ENCODE assay signal across 9 cellular contexts in genomic region chr6:107132330-107132954, GRCh38. TPM values are rescaled to one million over a fixed set of nuclear protein-coding genes. Genes with fewer than 3 reads are reported as not detected.
DNase-seq lines count a peak whose midpoint lies in the region; ATAC-seq and TF ChIP-seq lines count a peak whose summit lies in the region.
"Had no signal": no experiment of that assay in that cellular context is flagged by ENCODE, and none has a peak within 500 bp of the region (broad histone marks: within the 10 kb centered on the region; RNA-seq: fewer than 3 reads in every experiment).

No MANE protein-coding gene starts in this region.

- intact Hi-C loops in activated naive CD4-positive, alpha-beta T cell treated with anti-CD3 and anti-CD28 coated beads for 36 hours (cut with micrococcal nuclease): loop anchor here (1.0 kb wide), 1 partner anchor 543 kb away; no protein-coding TSS in a partner anchor

- no peaks in the 10 kb centered on the region for H3K4me1 Mint-ChIP-seq in activated naive CD4-positive, alpha-beta T cell treated with anti-CD3 and anti-CD28 coated beads for 36 hours (ENCODE audit: low read depth)
- H3K4me1 Mint-ChIP-seq in activated T-helper 17 cell treated with anti-CD3 and anti-CD28 coated beads, Interleukin-2, amount 50 U/mL, for 72 hours: no peaks in the 10 kb centered on the region

- TF ChIP-seq CTCF in choroid plexus epithelial cell (conservative IDR thresholded peaks at IDR 0.05; ENCODE audit: low read depth, low read length): peak; percentile 71
- TF ChIP-seq CTCF in parathyroid adenoma (IDR thresholded peaks at IDR 0.05): peak; percentile 41

- no peaks in the 10 kb centered on the region for H3K27me3 Mint-ChIP-seq in activated naive CD4-positive, alpha-beta T cell treated with anti-CD3 and anti-CD28 coated beads for 36 hours (ENCODE audit: low read depth)
- no peaks in the 10 kb centered on the region for H3K27me3 Mint-ChIP-seq in activated T-helper 17 cell treated with anti-CD3 and anti-CD28 coated beads, Interleukin-2, amount 50 U/mL, for 72 hours
- H3K27me3 Mint-ChIP-seq: activated naive CD8-positive, alpha-beta T cell had no signal

- CTCF ChIA-PET in activated naive CD4-positive, alpha-beta T cell treated with anti-CD3 and anti-CD28 coated beads for 36 hours (lab: Charles Lee): interaction anchor here (0.5 to 1.3 kb wide), 5 partner anchors 400 to 970 kb away, joined by 3 to 4 read pairs (median 3); no protein-coding TSS in a partner anchor

- no peaks in the 10 kb centered on the region for H3K79me2 ChIP-seq in parathyroid adenoma

- no peak overlapping the region for H3K27ac Mint-ChIP-seq in activated naive CD4-positive, alpha-beta T cell treated with anti-CD3 and anti-CD28 coated beads for 36 hours
- no peak overlapping the region for H3K27ac Mint-ChIP-seq in activated T-helper 17 cell treated with anti-CD3 and anti-CD28 coated beads, Interleukin-2, amount 50 U/mL, for 72 hours
- H3K27ac Mint-ChIP-seq: activated naive CD8-positive, alpha-beta T cell had no signal

- H3K9me3 ChIP-seq in parathyroid adenoma (ENCODE audit: control insufficient read depth, low read length): no peaks in the 10 kb centered on the region

- no peak overlapping the region for H3K4me2 ChIP-seq in parathyroid adenoma (ENCODE audit: low read length)

- H3K27ac ChIP-seq in parathyroid adenoma: no peak overlapping the region

- H3K9me3 Mint-ChIP-seq in activated naive CD4-positive, alpha-beta T cell treated with anti-CD3 and anti-CD28 coated beads for 36 hours: no peaks in the 10 kb centered on the region
- no peaks in the 10 kb centered on the region for H3K9me3 Mint-ChIP-seq in activated T-helper 17 cell treated with anti-CD3 and anti-CD28 coated beads, Interleukin-2, amount 50 U/mL, for 72 hours

- H3K4me1 ChIP-seq in parathyroid adenoma: no peaks in the 10 kb centered on the region

- H3K4me3 ChIP-seq in choroid plexus epithelial cell (ENCODE audit: low read depth, low read length) (no peak overlapping the region), parathyroid adenoma (ENCODE audit: low read depth, low read length) (no peak overlapping the region)

- no peak for ATAC-seq in activated T-helper 17 cell treated with anti-CD3 and anti-CD28 coated beads, Interleukin-2, amount 50 U/mL, for 72 hours (replicated peaks)

- H3K36me3 ChIP-seq in parathyroid adenoma (ENCODE audit: control insufficient read depth, insufficient read depth, low read length): no peaks in the 10 kb centered on the region

- no peaks in the 10 kb centered on the region for H3K36me3 Mint-ChIP-seq in activated naive CD4-positive, alpha-beta T cell treated with anti-CD3 and anti-CD28 coated beads for 36 hours (ENCODE audit: low read depth)
- no peaks in the 10 kb centered on the region for H3K36me3 Mint-ChIP-seq in activated T-helper 17 cell treated with anti-CD3 and anti-CD28 coated beads, Interleukin-2, amount 50 U/mL, for 72 hours (ENCODE audit: low read depth)
- H3K36me3 Mint-ChIP-seq: activated naive CD8-positive, alpha-beta T cell had no signal

- H2AFZ ChIP-seq in parathyroid adenoma: no peak overlapping the region

- H3K4me3 Mint-ChIP-seq in activated naive CD4-positive, alpha-beta T cell treated with anti-CD3 and anti-CD28 coated beads for 36 hours: no peak overlapping the region
- H3K4me3 Mint-ChIP-seq in activated T-helper 17 cell treated with anti-CD3 and anti-CD28 coated beads, Interleukin-2, amount 50 U/mL, for 72 hours: no peak overlapping the region
- H3K4me3 Mint-ChIP-seq: activated naive CD8-positive, alpha-beta T cell had no signal

- DNase-seq in activated naive CD4-positive, alpha-beta T cell treated with anti-CD3 and anti-CD28 coated beads for 36 hours: peak; percentile 47
- no peak for DNase-seq in activated naive CD4-positive, alpha-beta T cell treated with Interleukin-2 at 50 U/mL for 16 hours
- DNase-seq in NCI-H69 (lab: John Stamatoyannopoulos, UW) (peak; percentile 59), choroid plexus epithelial cell (ENCODE audit: low read depth) (peak; percentile 52), iPS-NIHi11 (ENCODE audit: low spot score) (no peak), COLO829 (ENCODE audit: low spot score) (no peak)

- H3K9ac ChIP-seq in parathyroid adenoma: no peak overlapping the region

- no peaks in the 10 kb centered on the region for H3K27me3 ChIP-seq in parathyroid adenoma (ENCODE audit: control insufficient read depth, insufficient read depth, low read length)

RNA-seq across cellular contexts. Expression of gene BEND3, which starts 17.1 kb away (rescaled TPM):
- total RNA-seq in activated naive CD4-positive, alpha-beta T cell treated with anti-CD3 and anti-CD28 coated beads for 36 hours: 1 to 10 TPM; 2.0 to 2.6 TPM
- 1 to 10 TPM; 4.4 to 5.1 TPM for total RNA-seq in activated T-helper 17 cell treated with anti-CD3 and anti-CD28 coated beads, Interleukin-2, amount 50 U/mL, for 72 hours

Comparison
In these comparisons a context has a peak if more than half of its experiments do, and no peak if none do; other contexts are left out.
1. DNase-seq: peak in activated naive CD4-positive, alpha-beta T cell treated with anti-CD3 and anti-CD28 coated beads for 36 hours (single experiment), NCI-H69 (single experiment) and choroid plexus epithelial cell (single experiment); none in activated naive CD4-positive, alpha-beta T cell treated with Interleukin-2 at 50 U/mL for 16 hours (single experiment), iPS-NIHi11 (single experiment) and COLO829 (single experiment).